ENCODE assay signal across 15 cellular contexts in genomic region chr5:107058239-107058638, GRCh38.
"Had no signal": no experiment of that assay in that cellular context is flagged by ENCODE, and none has a peak within 500 bp of the region (broad histone marks: within the 10 kb centered on the region; RNA-seq: fewer than 3 reads in every experiment).

No MANE protein-coding gene starts in this region.

- H3K27me3 ChIP-seq: colonic mucosa, tibial artery, uterus had no signal

- H3K9me3 ChIP-seq: colonic mucosa, tibial artery, uterus had no signal

- DNase-seq: activated CD4-positive, alpha-beta T cell treated with anti-CD3 and anti-CD28 coated beads, Interleukin-2, amount 50 U/mL, for 4 hours; activated CD8-positive, alpha-beta memory T cell treated with anti-CD3 and anti-CD28 coated beads, Interleukin-2, amount 10 ng/mL, durations not matched to agents 7 days and 5 days; activated gamma-delta T cell; activated naive CD8-positive, alpha-beta T cell treated with anti-CD3 and anti-CD28 coated beads, Interleukin-2, amount 10 ng/mL, durations not matched to agents 7 days and 5 days; activated T-cell treated with anti-CD3 and anti-CD28 coated beads, Interleukin-2, amount 50 U/mL, for 24 hours; caudate nucleus; colonic mucosa; effector CD4-positive, alpha-beta T cell; foreskin melanocyte; kidney; SW 1271; tibial artery; uterus had no signal

- H3K4me1 ChIP-seq: colonic mucosa, tibial artery, uterus had no signal

- H3K36me3 ChIP-seq: colonic mucosa, tibial artery, uterus had no signal

- ATAC-seq: activated CD4-positive, CD25-positive, alpha-beta regulatory T cell treated with anti-CD3 and anti-CD28 coated beads, Interleukin-2, amount 50 U/mL, for 24 hours; activated CD8-positive, alpha-beta memory T cell treated with anti-CD3 and anti-CD28 coated beads, Interleukin-2, amount 10 ng/mL, durations not matched to agents 7 days and 5 days; stimulated activated effector memory CD8-positive, alpha-beta T cell treated with anti-CD3 and anti-CD28 coated beads, Interleukin-12 subunit alpha, Interleukin-12 subunit beta, amount 100 ng/mL, for 72 hours had no signal

- H3K4me3 ChIP-seq: colonic mucosa, tibial artery, uterus had no signal

- H3K27ac ChIP-seq: colonic mucosa, tibial artery, uterus had no signal
